In the genomic region with DNA sequence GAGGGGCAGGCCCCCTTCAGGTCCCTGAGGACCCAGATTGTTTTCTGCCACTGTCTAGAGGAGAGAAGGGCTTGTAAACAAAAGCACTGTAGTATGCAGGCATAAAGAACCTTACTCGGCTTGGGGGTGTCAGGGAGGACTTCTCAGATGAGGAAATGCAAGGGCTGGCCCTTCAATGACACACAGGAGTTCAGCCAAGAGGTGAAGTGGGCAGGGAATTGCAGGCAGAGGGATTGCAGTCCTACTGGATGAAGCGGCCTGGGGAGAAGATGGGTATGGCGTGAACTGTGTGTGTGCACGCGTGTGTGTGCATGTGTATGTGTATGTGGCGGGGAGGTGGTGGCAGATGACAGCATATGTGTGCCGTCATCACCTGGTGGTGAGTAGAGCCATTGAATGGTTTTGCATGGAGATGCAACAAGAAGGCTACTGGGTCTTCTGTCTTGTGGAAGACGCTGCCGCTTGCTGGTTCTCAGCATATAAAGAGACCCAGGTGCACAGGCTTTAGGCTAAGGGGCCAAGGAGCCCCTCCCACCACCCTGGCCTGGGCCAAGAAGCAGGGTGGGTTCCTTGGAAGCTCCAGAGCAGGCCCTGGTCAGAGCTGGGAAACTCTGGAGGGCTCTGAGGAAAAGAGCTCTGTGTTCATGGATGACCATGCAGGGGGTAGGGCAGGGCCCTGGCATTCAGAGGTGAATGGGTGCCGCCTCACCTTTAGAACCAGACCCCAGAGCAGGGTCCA, we compare ENCODE assay signal across 1 cellular context.
TF ChIP-seq lines count a peak whose summit lies in the region.

No MANE protein-coding gene starts in this region.

TF ChIP-seq in HepG2, 621 proteins besides CTCF, POLR2A, EP300 and RAD21:
- TF ChIP-seq ARID2 (CRISPR knock-in tag; IDR thresholded peaks at IDR 0.05; ENCODE audit: borderline replicate concordance) (no peak), PHF21A (CRISPR knock-in tag; IDR thresholded peaks at IDR 0.05) (no peak), POLR2AphosphoS2 (IDR thresholded peaks at IDR 0.05; ENCODE audit: low read depth, low read length) (no peak), CHD4 (IDR thresholded peaks at IDR 0.05; ENCODE audit: borderline replicate concordance, low read length) (no peak), STAT5B (CRISPR knock-in tag; IDR thresholded peaks at IDR 0.05) (no peak), ZKSCAN5 (CRISPR knock-in tag; IDR thresholded peaks at IDR 0.05) (no peak), ATM (IDR thresholded peaks at IDR 0.05; ENCODE audit: borderline replicate concordance) (no peak)
